In genomic region chr9:131349881-131350563, GRCh38 we compare ENCODE assay signal across 8 cellular contexts. TPM values are rescaled to one million over a fixed set of nuclear protein-coding genes. Genes with fewer than 3 reads are reported as not detected.
A peak's percentile ranks its signal among the peaks of the same experiment; 100 is the strongest.
DNase-seq lines count a peak whose midpoint lies in the region; ATAC-seq, FAIRE-seq and TF ChIP-seq lines count a peak whose summit lies in the region.

No MANE protein-coding gene starts in this region.

- no peak overlapping the region for H2AFZ ChIP-seq in H9 (ENCODE audit: low read length)

- H3K23me2 ChIP-seq in H9 (ENCODE audit: insufficient read length, low read depth, low read length, poor library complexity, severe bottlenecking), result no peaks in the 10 kb centered on the region

- peaks cover 9% of the 10 kb centered on the region for H3K27me3 Mint-ChIP-seq in H9 (ENCODE audit: low read depth)
- no peaks in the 10 kb centered on the region for H3K27me3 Mint-ChIP-seq in MCF 10A (ENCODE audit: insufficient read depth, unreplicated experiment)

- no peak for FAIRE-seq in small intestine (lab: Jason Lieb, UNC)

- H2BK15ac ChIP-seq in H9 (ENCODE audit: low read depth, low read length), result no peak overlapping the region

- no peak overlapping the region for H3K56ac ChIP-seq in H9 (ENCODE audit: insufficient read length, low read depth, low read length)

- no TSS peak for BruUV-seq in MCF 10A (replicated peaks; lab: Mats Ljungman, UMichigan)

- H3K27me3 ChIP-seq in H9 (ENCODE audit: insufficient read depth, low read length) (no peaks in the 10 kb centered on the region), small intestine (ENCODE audit: control insufficient read depth in 2 of 2, insufficient read depth in 2 of 2, low read length in 2 of 2) (no peaks in the 10 kb centered on the region)

- no peak overlapping the region for H3K27ac ChIP-seq in H9 (ENCODE audit: insufficient read length, low read depth, low read length)
- peak overlapping the region; percentile 79 for H3K27ac ChIP-seq in VCaP
- H3K27ac ChIP-seq in small intestine (ENCODE audit: low read depth in 1 of 2, low read length in 1 of 2), result peak overlapping the region in 1 of 2 donors; percentile 8

- no peak overlapping the region for H2BK20ac ChIP-seq in H9 (ENCODE audit: low read depth, low read length, poor library complexity, severe bottlenecking)

- intact Hi-C loops in MCF 10A (cut with micrococcal nuclease), result loop anchor here (1.0 to 2.0 kb wide), 2 partner anchors 128 to 397 kb away; no protein-coding TSS in a partner anchor

- H3K79me1 ChIP-seq in H9 (ENCODE audit: insufficient read depth, low read depth, low read length, poor library complexity, severe bottlenecking), result no peaks in the 10 kb centered on the region

- H3K4me3 ChIP-seq in AG10803 (ENCODE audit: low read length), result peak overlapping the region; percentile 40
- H3K4me3 ChIP-seq in small intestine (ENCODE audit: low read depth in 1 of 2, low read length in 2 of 2), result no peak overlapping the region

- no peak overlapping the region for H2BK12ac ChIP-seq in H9 (ENCODE audit: insufficient read length, low read depth, low read length)

- H3K4me2 ChIP-seq in H9 (ENCODE audit: insufficient read depth, insufficient read length, low read length), result peak overlapping the region; percentile 31

- H3K4me1 ChIP-seq in H9 (ENCODE audit: insufficient read depth, low read length) (no peaks in the 10 kb centered on the region), small intestine (ENCODE audit: control insufficient read depth in 2 of 2, insufficient read depth in 1 of 2, low read depth in 1 of 2, low read length in 1 of 2) (no peaks in the 10 kb centered on the region)

- H3K23ac ChIP-seq in H9 (ENCODE audit: insufficient read length, low read depth, low read length), result no peak overlapping the region

- H2BK120ac ChIP-seq in H9 (ENCODE audit: low read depth, low read length, poor library complexity, severe bottlenecking), result no peak overlapping the region

- no peak overlapping the region for H2BK5ac ChIP-seq in H9 (ENCODE audit: insufficient read length, low read length)

- no peak overlapping the region for H4K91ac ChIP-seq in H9 (ENCODE audit: insufficient read length, low read depth, low read length)

- H3K9ac ChIP-seq in H9 (ENCODE audit: extremely low read depth, insufficient read length, low read length), result no peak overlapping the region

- H4K8ac ChIP-seq in H9 (replicated peaks; ENCODE audit: insufficient read length, low read depth, low read length), result no peak overlapping the region

- peaks cover 3% of the 10 kb centered on the region for H4K20me1 ChIP-seq in H9 (ENCODE audit: control insufficient read depth, insufficient read depth, insufficient read length)

- CTCF ChIA-PET in MCF 10A (lab: Yijun Ruan, JAX), result interaction anchor here (0.5 to 3.0 kb wide), 64 partner anchors 10 to 1695 kb away, joined by 3 to 24 read pairs (median 3); no protein-coding TSS in a partner anchor

- H3K4me3 Mint-ChIP-seq in H9 (peak overlapping the region; percentile 61 to 85), MCF 10A (ENCODE audit: unreplicated experiment) (no peak overlapping the region)

- no peaks in the 10 kb centered on the region for H3K36me3 ChIP-seq in small intestine (ENCODE audit: control insufficient read depth in 2 of 2, insufficient read depth in 2 of 2, low read length in 2 of 2)

- H3K4ac ChIP-seq in H9 (ENCODE audit: low read depth, low read length), result no peak overlapping the region

- DNase-seq in AG10803 (ENCODE audit: low read depth) (peak; percentile 82), H9 (peak; percentile 95), NCI-H2227 treated with DMSO at 0.1 percent for 48 hours (lab: John Stamatoyannopoulos, UW) (peak; percentile 48), MCF 10A (ENCODE audit: unreplicated experiment) (peak; percentile 79), iPS-NIHi7 (ENCODE audit: extremely low spot score) (peak; percentile 93), small intestine (peak; percentile 79)

- peaks cover 11 to 15% of the 10 kb centered on the region in 2 experiments for H3K4me1 Mint-ChIP-seq in H9
- no peaks in the 10 kb centered on the region for H3K4me1 Mint-ChIP-seq in MCF 10A (ENCODE audit: insufficient read depth, unreplicated experiment)

- TF ChIP-seq CTCF in AG10803 (conservative IDR thresholded peaks at IDR 0.05; ENCODE audit: low read length) (peak; percentile 89), H9 (conservative IDR thresholded peaks at IDR 0.05) (peak; percentile 93), VCaP (conservative IDR thresholded peaks at IDR 0.05) (peak; percentile 97), MCF 10A (IDR thresholded peaks at IDR 0.05; ENCODE audit: unreplicated experiment) (peak; percentile 77)

- H2AK5ac ChIP-seq in H9 (ENCODE audit: insufficient read length, low read length), result no peak overlapping the region

- no peaks in the 10 kb centered on the region for H3K79me2 ChIP-seq in H9 (ENCODE audit: insufficient read depth, low read length)

- no CpG with 5 or more reads among the region's 27 CpGs for WGBS in H9 (ENCODE audit: extremely low coverage, insufficient read length, low lambda C conversion rate)
- WGBS in small intestine, 3 donors, result 5 to 13% (median 7%) methylated on average over 25 to 27 of the region's 27 CpGs

- POLR2A ChIA-PET in MCF 10A (lab: Yijun Ruan, JAX), result interaction anchor here (0.5 to 1.7 kb wide), 8 partner anchors 11 to 364 kb away, joined by 3 to 6 read pairs (median 4); partner anchors contain the start of genes NUP214 and POMT1

- H3K9me3 Mint-ChIP-seq in H9, result no peaks in the 10 kb centered on the region; a peak in 2 of 5 replicates
- no peaks in the 10 kb centered on the region for H3K9me3 Mint-ChIP-seq in MCF 10A (ENCODE audit: unreplicated experiment)

- H3K27ac Mint-ChIP-seq in H9, result peak overlapping the region in 2 of 3 experiments; percentile 90 to 92; a peak in 5 of 7 replicates
- peak overlapping the region; percentile 84 for H3K27ac Mint-ChIP-seq in MCF 10A (ENCODE audit: low read depth, unreplicated experiment)

- no peak overlapping the region for H4K5ac ChIP-seq in H9 (ENCODE audit: insufficient read length, low read depth, low read length)

- H3K36me3 Mint-ChIP-seq in H9 (ENCODE audit: insufficient read depth in 1 of 3, low read depth in 3 of 3) (peaks cover 0 to 3% (median 0%) of the 10 kb centered on the region in 3 experiments; a peak in 1 of 7 replicates), MCF 10A (ENCODE audit: insufficient read depth, unreplicated experiment) (no peaks in the 10 kb centered on the region)

- no peak overlapping the region for H3T11ph ChIP-seq in H9 (ENCODE audit: low read length)

- no peaks in the 10 kb centered on the region for H3K9me3 ChIP-seq in H9 (ENCODE audit: control insufficient read depth, low read depth, low read length)
- H3K9me3 ChIP-seq in small intestine (ENCODE audit: control insufficient read depth, low read depth), result no peaks in the 10 kb centered on the region

- peak overlapping the region; percentile 59 for H3K14ac ChIP-seq in H9 (ENCODE audit: insufficient read depth, low read length)

- no peak for ATAC-seq in HG02588 (IDR thresholded peaks at IDR 0.05; ENCODE audit: unreplicated experiment)

- peak overlapping the region; percentile 80 for H3K18ac ChIP-seq in H9 (ENCODE audit: insufficient read length, low read depth, low read length)

RNA-seq across cellular contexts. Expression of gene PRRC2B, which starts 43.9 kb away (rescaled TPM):
- total RNA-seq in H9 (2021) (243 and 251 TPM in 2 replicates), MCF 10A (2022) (173 and 186 TPM in 2 replicates)
- 10 to 100 TPM; 18.9 to 61.5 (median 19.9) TPM for polyA plus RNA-seq in small intestine
